Comparison of ENCODE assay signal across 28 cellular contexts in the genomic region with DNA sequence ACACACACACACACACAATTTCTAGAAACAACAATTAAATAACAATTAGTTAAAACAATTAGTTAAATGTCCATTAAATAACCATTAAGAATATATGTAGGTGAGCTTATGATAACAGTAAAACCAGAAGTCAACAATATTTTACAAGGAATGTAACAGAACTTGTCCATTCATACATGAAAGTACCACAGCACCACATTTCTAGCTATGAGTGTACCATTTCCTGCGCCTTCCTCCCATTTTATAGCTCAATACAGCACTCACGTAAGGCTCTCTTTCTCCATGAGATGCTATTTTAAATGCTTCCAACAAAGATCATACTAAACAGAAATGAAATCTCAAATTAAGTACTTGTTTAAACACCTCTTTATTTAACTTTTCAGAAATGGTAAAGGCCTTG.
"Had no signal": no experiment of that assay in that cellular context is flagged by ENCODE, and none has a peak within 500 bp of the region (broad histone marks: within the 10 kb centered on the region; RNA-seq: fewer than 3 reads in every experiment).

No MANE protein-coding gene starts in this region.

- H2AFZ ChIP-seq: hepatocyte had no signal

- ATAC-seq: activated CD4-positive, alpha-beta T cell treated with anti-CD3 and anti-CD28 coated beads for 36 hours; activated CD8-positive, alpha-beta memory T cell treated with anti-CD3 and anti-CD28 coated beads, Interleukin-2, amount 10 ng/mL, durations not matched to agents 7 days and 5 days; activated CD8-positive, alpha-beta T cell treated with anti-CD3 and anti-CD28 coated beads, Interleukin-2, amount 10 ng/mL, durations not matched to agents 7 days and 5 days; activated naive CD8-positive, alpha-beta T cell treated with anti-CD3 and anti-CD28 coated beads, Interleukin-2, amount 50 U/mL, for 24 hours; body of pancreas; gastroesophageal sphincter; heart right ventricle had no signal

- H3K4me3 ChIP-seq: adrenal gland, body of pancreas, colonic mucosa, esophagus squamous epithelium, gastroesophageal sphincter, heart right ventricle, hepatocyte had no signal

- H3K4me1 ChIP-seq: adrenal gland, body of pancreas, colonic mucosa, esophagus squamous epithelium, gastroesophageal sphincter, heart right ventricle had no signal

- H3K27ac ChIP-seq: adrenal gland, body of pancreas, colonic mucosa, epithelial cell of prostate, esophagus squamous epithelium, gastroesophageal sphincter, heart right ventricle, hepatocyte had no signal

- H3K36me3 ChIP-seq: adrenal gland, colonic mucosa, esophagus squamous epithelium, gastroesophageal sphincter, heart right ventricle had no signal

- H3K4me2 ChIP-seq: hepatocyte had no signal

- H3K9me3 ChIP-seq: adrenal gland, body of pancreas, colonic mucosa, esophagus squamous epithelium, gastroesophageal sphincter had no signal

- H3K79me2 ChIP-seq: hepatocyte had no signal

- DNase-seq: activated CD4-positive, alpha-beta memory T cell treated with anti-CD3 and anti-CD28 coated beads for 36 hours; activated CD4-positive, alpha-beta T cell treated with anti-CD3 and anti-CD28 coated beads for 36 hours; activated CD4-positive, alpha-beta T cell treated with anti-CD3 and anti-CD28 coated beads, Interleukin-2, amount 10 ng/mL, durations not matched to agents 24 days and 14 days; activated CD4-positive, CD25-positive, alpha-beta regulatory T cell; activated CD4-positive, CD25-positive, alpha-beta regulatory T cell treated with anti-CD3 and anti-CD28 coated beads, Interleukin-2, amount 50 U/mL, for 72 hours; activated CD8-positive, alpha-beta memory T cell treated with anti-CD3 and anti-CD28 coated beads, Interleukin-2, amount 10 ng/mL, durations not matched to agents 7 days and 5 days; activated CD8-positive, alpha-beta memory T cell treated with anti-CD3 and anti-CD28 coated beads, Interleukin-2, amount 50 U/mL, for 4 hours; activated CD8-positive, alpha-beta T cell treated with anti-CD3 and anti-CD28 coated beads, Interleukin-2, amount 10 ng/mL, durations not matched to agents 7 days and 5 days; activated effector memory CD4-positive, alpha-beta T cell treated with anti-CD3 and anti-CD28 coated beads, Interleukin-2, amount 50 U/mL, for 16 hours; activated naive CD4-positive, alpha-beta T cell treated with anti-CD3 and anti-CD28 coated beads for 36 hours; activated naive CD8-positive, alpha-beta T cell treated with anti-CD3 and anti-CD28 coated beads for 36 hours; activated naive CD8-positive, alpha-beta T cell treated with anti-CD3 and anti-CD28 coated beads, Interleukin-2, amount 50 U/mL, for 24 hours; activated T-cell treated with anti-CD3 and anti-CD28 coated beads, Interleukin-2, amount 50 U/mL, for 1 hour; activated T-cell treated with anti-CD3 and anti-CD28 coated beads, Interleukin-2, amount 50 U/mL, for 48 hours; adrenal gland; amygdala; aorta; body of pancreas; caudate nucleus; colonic mucosa; effector CD8-positive, alpha-beta T cell; esophagus squamous epithelium; foreskin melanocyte; heart right ventricle; T1000 had no signal
